ENCODE assay signal across 2 cellular contexts in genomic region chr2:166357068-166357949, GRCh38.
TF ChIP-seq lines count a peak whose summit lies in the region.

No MANE protein-coding gene starts in this region.

TF ChIP-seq in HepG2, 621 proteins besides CTCF, POLR2A, EP300 and RAD21:
- TF ChIP-seq BCL3 (CRISPR knock-in tag; IDR thresholded peaks at IDR 0.05) (no peak), ZNF720 (CRISPR knock-in tag; IDR thresholded peaks at IDR 0.05) (no peak), HNF1B (CRISPR knock-in tag; IDR thresholded peaks at IDR 0.05) (no peak), ZNF414 (CRISPR knock-in tag; IDR thresholded peaks at IDR 0.05) (no peak), ZNF570 (CRISPR knock-in tag; IDR thresholded peaks at IDR 0.05; ENCODE audit: borderline replicate concordance) (no peak), MAFF (IDR thresholded peaks at IDR 0.05; ENCODE audit: low read depth, low read length) (peak; percentile 83), ZNF281 (CRISPR knock-in tag; IDR thresholded peaks at IDR 0.05; ENCODE audit: borderline replicate concordance) (no peak), NFE2L2 (IDR thresholded peaks at IDR 0.05; ENCODE audit: low read length) (peak; percentile 95), NR2C2 (CRISPR knock-in tag; IDR thresholded peaks at IDR 0.05; ENCODE audit: borderline replicate concordance) (no peak), MAFK (conservative IDR thresholded peaks at IDR 0.05 in 1 of 2, IDR thresholded peaks at IDR 0.05 in 1 of 2; ENCODE audit: low read length in 2 of 2) (peak; percentile 86 to 89), ZNF703 (CRISPR knock-in tag; IDR thresholded peaks at IDR 0.05; ENCODE audit: borderline replicate concordance) (no peak), POLR2AphosphoS2 (IDR thresholded peaks at IDR 0.05; ENCODE audit: low read depth, low read length) (peak; percentile 91; the same call in 1 of the 2 replicates)

TF ChIP-seq in K562, 482 proteins besides CTCF, POLR2A, EP300 and RAD21 (continues in another document):
- TF ChIP-seq TEAD4 (IDR thresholded peaks at IDR 0.05; ENCODE audit: low read length) (peak; percentile 34; the same call in 1 of the 2 replicates), TEAD4 (CRISPR knock-in tag; IDR thresholded peaks at IDR 0.05; ENCODE audit: borderline replicate concordance) (no peak), HCFC1 (IDR thresholded peaks at IDR 0.05; ENCODE audit: low read depth, low read length) (no peak), NFYB (IDR thresholded peaks at IDR 0.05; ENCODE audit: extremely low read depth, insufficient read length) (no peak), POLR2H (tag; IDR thresholded peaks at IDR 0.05; ENCODE audit: low read depth) (peak; percentile 89), ZKSCAN8 (CRISPR knock-in tag; IDR thresholded peaks at IDR 0.05) (no peak), ZNF280A (IDR thresholded peaks at IDR 0.05; ENCODE audit: low read depth, partially characterized antibody) (no peak), CREB3L1 (IDR thresholded peaks at IDR 0.05; ENCODE audit: borderline replicate concordance, low read depth) (no peak), ZNF318 (IDR thresholded peaks at IDR 0.05; ENCODE audit: borderline replicate concordance in 1 of 2, low read depth in 1 of 2) (no peak), SP2 (IDR thresholded peaks at IDR 0.05; ENCODE audit: extremely low read depth, low read depth, low read length, poor library complexity, severe bottlenecking) (no peak), USF2 (CRISPR knock-in tag; IDR thresholded peaks at IDR 0.05) (no peak), NELFE (IDR thresholded peaks at IDR 0.05; ENCODE audit: insufficient read depth, insufficient read length) (no peak), CHD4 (IDR thresholded peaks at IDR 0.05; ENCODE audit: insufficient read depth, insufficient replicate concordance, low read depth, low read length, poor library complexity, severe bottlenecking) (no peak), ZNF23 (CRISPR knock-in tag; IDR thresholded peaks at IDR 0.05) (0 out of 2 replicates have a peak, but pooled peaks have one; percentile 42), MBD2 (IDR thresholded peaks at IDR 0.05; ENCODE audit: borderline replicate concordance, low read depth) (peak; percentile 33; the same call in 1 of the 2 replicates), ZNF408 (CRISPR knock-in tag; IDR thresholded peaks at IDR 0.05; ENCODE audit: low read depth) (no peak), CREB1 (IDR thresholded peaks at IDR 0.05) (no peak), CREB1 (CRISPR knock-in tag; IDR thresholded peaks at IDR 0.05) (no peak), DEAF1 (CRISPR knock-in tag; IDR thresholded peaks at IDR 0.05) (0 out of 2 replicates have a peak, but pooled peaks have one; percentile 21), PRDM10 (IDR thresholded peaks at IDR 0.05; ENCODE audit: partially characterized antibody) (peak; percentile 57), U2AF2 (optimal IDR thresholded peaks at IDR 0.05; ENCODE audit: low read depth, low read length) (no peak), ZKSCAN1 (IDR thresholded peaks at IDR 0.05; ENCODE audit: low read depth, low read length) (no peak), ZFP91 (CRISPR knock-in tag; IDR thresholded peaks at IDR 0.05) (no peak), BRD4 (IDR thresholded peaks at IDR 0.05) (no peak; the same call in 1 of the 2 replicates), MAX (CRISPR knock-in tag; IDR thresholded peaks at IDR 0.05) (no peak)
